In genomic region chr1:160207118-160207650, GRCh38 we compare ENCODE assay signal across 1 cellular context.
TF ChIP-seq lines count a peak whose summit lies in the region.

No MANE protein-coding gene starts in this region.

TF ChIP-seq in GM23338, 12 proteins besides CTCF, POLR2A, EP300 and RAD21 (continued from another document):
- no peak for TF ChIP-seq ZNF462 (CRISPR knock-in tag; IDR thresholded peaks at IDR 0.05)
- TF ChIP-seq NANOG (IDR thresholded peaks at IDR 0.05; ENCODE audit: borderline replicate concordance): no peak
- no peak for TF ChIP-seq CREB1 (CRISPR knock-in tag; IDR thresholded peaks at IDR 0.05; ENCODE audit: low read depth)
- no peak for TF ChIP-seq EZH2phosphoT487 (IDR thresholded peaks at IDR 0.05; ENCODE audit: unreplicated experiment)
- no peak for TF ChIP-seq EZH2 (IDR thresholded peaks at IDR 0.05; ENCODE audit: low read depth, unreplicated experiment)
- no peak for TF ChIP-seq POLR2AphosphoS5 (IDR thresholded peaks at IDR 0.05; ENCODE audit: low read depth)
- TF ChIP-seq ZNF114 (CRISPR knock-in tag; IDR thresholded peaks at IDR 0.05): no peak
- no peak for TF ChIP-seq ZNF331 (CRISPR knock-in tag; IDR thresholded peaks at IDR 0.05; ENCODE audit: low read depth)
- no peak for TF ChIP-seq STAT1 (IDR thresholded peaks at IDR 0.05; ENCODE audit: unreplicated experiment)
- TF ChIP-seq JUNB (IDR thresholded peaks at IDR 0.05; ENCODE audit: unreplicated experiment): no peak
- TF ChIP-seq ETS1 (IDR thresholded peaks at IDR 0.05): no peak
